ENCODE assay signal across 23 cellular contexts in genomic region chr2:107276034-107276433, GRCh38.
"Had no signal": no experiment of that assay in that cellular context is flagged by ENCODE, and none has a peak within 500 bp of the region (broad histone marks: within the 10 kb centered on the region; RNA-seq: fewer than 3 reads in every experiment).

No MANE protein-coding gene starts in this region.

- H3K9me3 Mint-ChIP-seq: activated naive CD8-positive, alpha-beta T cell treated with anti-CD3 and anti-CD28 coated beads, Interleukin-2, amount 10 ng/mL, durations not matched to agents 7 days and 5 days; WTC11 had no signal

- H3K4me1 Mint-ChIP-seq: activated naive CD8-positive, alpha-beta T cell treated with anti-CD3 and anti-CD28 coated beads, Interleukin-2, amount 10 ng/mL, durations not matched to agents 7 days and 5 days; WTC11 had no signal

- H3K4me3 Mint-ChIP-seq: activated CD8-positive, alpha-beta T cell treated with anti-CD3 and anti-CD28 coated beads, Interleukin-2, amount 10 ng/mL, durations not matched to agents 7 days and 5 days; activated naive CD8-positive, alpha-beta T cell treated with anti-CD3 and anti-CD28 coated beads, Interleukin-2, amount 10 ng/mL, durations not matched to agents 7 days and 5 days; WTC11 had no signal

- ATAC-seq: activated CD8-positive, alpha-beta T cell treated with anti-CD3 and anti-CD28 coated beads, Interleukin-2, amount 10 ng/mL, durations not matched to agents 7 days and 5 days; PC-3; WTC11 had no signal

- H3K27me3 Mint-ChIP-seq: activated naive CD8-positive, alpha-beta T cell treated with anti-CD3 and anti-CD28 coated beads, Interleukin-2, amount 10 ng/mL, durations not matched to agents 7 days and 5 days had no signal

- H3K27ac Mint-ChIP-seq: activated CD8-positive, alpha-beta T cell treated with anti-CD3 and anti-CD28 coated beads, Interleukin-2, amount 10 ng/mL, durations not matched to agents 7 days and 5 days; activated naive CD8-positive, alpha-beta T cell treated with anti-CD3 and anti-CD28 coated beads, Interleukin-2, amount 10 ng/mL, durations not matched to agents 7 days and 5 days; WTC11 had no signal

- H3K36me3 Mint-ChIP-seq: activated naive CD8-positive, alpha-beta T cell treated with anti-CD3 and anti-CD28 coated beads, Interleukin-2, amount 10 ng/mL, durations not matched to agents 7 days and 5 days; WTC11 had no signal

- DNase-seq: activated CD4-positive, alpha-beta T cell treated with anti-CD3 and anti-CD28 coated beads for 48 hours; activated CD4-positive, alpha-beta T cell treated with anti-CD3 and anti-CD28 coated beads, Interleukin-2, amount 50 U/mL, for 4 hours; activated CD4-positive, CD25-positive, alpha-beta regulatory T cell treated with anti-CD3 and anti-CD28 coated beads, Interleukin-2, amount 50 U/mL, for 72 hours; activated CD8-positive, alpha-beta memory T cell treated with anti-CD3 and anti-CD28 coated beads, Interleukin-2, amount 50 U/mL, for 48 hours; activated CD8-positive, alpha-beta T cell treated with anti-CD3 and anti-CD28 coated beads, Interleukin-2, amount 10 ng/mL, durations not matched to agents 7 days and 5 days; activated naive CD4-positive, alpha-beta T cell treated with anti-CD3 and anti-CD28 coated beads, Interleukin-2, amount 50 U/mL, for 16 hours; activated naive CD8-positive, alpha-beta T cell treated with anti-CD3 and anti-CD28 coated beads, Interleukin-2, amount 10 ng/mL, durations not matched to agents 7 days and 5 days; activated T-cell treated with anti-CD3 and anti-CD28 coated beads, Interleukin-2, amount 50 U/mL, for 1 hour; aorta; central memory CD4-positive, alpha-beta T cell; Karpas-422; MM.1S; NCI-H1105 treated with DMSO at 0.1 percent for 48 hours; NCI-H1436 treated with DMSO at 0.1 percent for 48 hours; NCI-H187; NCI-H2081 treated with DMSO at 0.1 percent for 48 hours; NCI-H446; NCI-H524; PC-3; SIG-M5; SW 1271; T-helper 9 cell had no signal
